In the genomic region with DNA sequence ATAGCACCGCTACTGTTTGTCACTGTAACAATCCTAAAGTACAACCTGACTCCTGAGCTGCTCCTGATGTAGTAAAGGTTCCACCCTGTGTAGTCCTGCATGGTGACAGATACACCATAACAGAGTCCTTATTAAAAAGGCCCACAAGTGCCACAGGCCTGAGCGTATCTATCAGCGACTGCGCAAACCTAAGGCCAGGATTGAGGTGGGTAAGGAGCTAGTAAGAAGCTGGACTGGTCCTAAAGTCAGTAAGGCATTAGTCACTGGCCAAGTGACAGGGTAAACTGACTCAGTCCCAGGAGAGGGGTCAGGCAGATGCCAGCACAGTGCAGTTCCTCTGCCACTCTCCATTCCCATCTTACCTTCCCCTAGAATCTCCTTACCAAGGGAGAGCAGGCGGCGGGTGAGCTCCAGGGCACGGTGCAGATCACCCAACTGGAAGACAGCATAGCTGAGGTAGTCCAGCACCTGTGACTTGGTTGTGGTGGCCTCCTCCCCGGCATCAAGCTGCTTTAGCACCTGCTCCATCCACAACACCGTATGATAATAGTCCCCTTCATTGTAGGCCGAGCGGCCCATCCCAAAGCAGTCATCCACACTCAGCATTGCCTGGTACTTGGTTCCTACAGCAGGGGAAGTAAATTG, we compare ENCODE assay signal across 17 cellular contexts. TPM values are rescaled to one million over a fixed set of nuclear protein-coding genes. Genes with fewer than 3 reads are reported as not detected.
"Had no signal": no experiment of that assay in that cellular context is flagged by ENCODE, and none has a peak within 500 bp of the region (broad histone marks: within the 10 kb centered on the region; RNA-seq: fewer than 3 reads in every experiment).

No MANE protein-coding gene starts in this region.

- H3K27me3 ChIP-seq: cardiac muscle cell, neutrophil, pancreas, suprapubic skin, transverse colon, uterus had no signal

- H3K27ac Mint-ChIP-seq: activated naive CD8-positive, alpha-beta T cell treated with anti-CD3 and anti-CD28 coated beads for 36 hours; activated T-helper 17 cell treated with anti-CD3 and anti-CD28 coated beads, Interleukin-2, amount 50 U/mL, for 72 hours; memory B cell; stimulated activated naive CD8-positive, alpha-beta T cell treated with anti-CD3 and anti-CD28 coated beads, Interleukin-15, Interleukin-2, amounts not matched to agents 100 ng/mL and 50 ng/mL, for 24 hours had no signal

- H3K4me3 ChIP-seq: cardiac muscle cell, pancreas, suprapubic skin, transverse colon, uterus had no signal

- ATAC-seq: activated T-helper 17 cell treated with anti-CD3 and anti-CD28 coated beads, Interleukin-2, amount 50 U/mL, for 72 hours; naive thymus-derived CD8-positive, alpha-beta T cell; pancreas had no signal

- H3K9me3 ChIP-seq: neutrophil, pancreas, suprapubic skin, transverse colon, uterus had no signal

- DNase-seq: activated CD4-positive, alpha-beta T cell treated with anti-CD3 and anti-CD28 coated beads, Interleukin-2, amount 50 U/mL, for 4 hours; activated naive CD4-positive, alpha-beta T cell; activated naive CD8-positive, alpha-beta T cell treated with anti-CD3 and anti-CD28 coated beads for 36 hours; amniotic stem cell; erythroblast; naive thymus-derived CD8-positive, alpha-beta T cell; T-helper 1 cell; T-helper 9 cell; transverse colon; uterus had no signal

- H3K36me3 ChIP-seq: neutrophil, uterus had no signal

- H3K4me1 ChIP-seq: uterus had no signal

- H3K4me1 Mint-ChIP-seq: activated naive CD8-positive, alpha-beta T cell treated with anti-CD3 and anti-CD28 coated beads for 36 hours; activated T-helper 17 cell treated with anti-CD3 and anti-CD28 coated beads, Interleukin-2, amount 50 U/mL, for 72 hours had no signal

- H3K27me3 Mint-ChIP-seq: activated T-helper 17 cell treated with anti-CD3 and anti-CD28 coated beads, Interleukin-2, amount 50 U/mL, for 72 hours; stimulated activated naive CD8-positive, alpha-beta T cell treated with anti-CD3 and anti-CD28 coated beads, Interleukin-15, Interleukin-2, amounts not matched to agents 100 ng/mL and 50 ng/mL, for 24 hours had no signal

- H3K27ac ChIP-seq: cardiac muscle cell, neutrophil, pancreas, suprapubic skin, transverse colon, uterus had no signal

- H3K4me3 Mint-ChIP-seq: activated naive CD8-positive, alpha-beta T cell treated with anti-CD3 and anti-CD28 coated beads for 36 hours; activated T-helper 17 cell treated with anti-CD3 and anti-CD28 coated beads, Interleukin-2, amount 50 U/mL, for 72 hours; memory B cell; naive thymus-derived CD8-positive, alpha-beta T cell; stimulated activated naive CD8-positive, alpha-beta T cell treated with anti-CD3 and anti-CD28 coated beads, Interleukin-15, Interleukin-2, amounts not matched to agents 100 ng/mL and 50 ng/mL, for 24 hours had no signal

- H3K36me3 Mint-ChIP-seq: memory B cell; naive thymus-derived CD8-positive, alpha-beta T cell had no signal

- H3K9me3 Mint-ChIP-seq: activated naive CD8-positive, alpha-beta T cell treated with anti-CD3 and anti-CD28 coated beads for 36 hours; activated T-helper 17 cell treated with anti-CD3 and anti-CD28 coated beads, Interleukin-2, amount 50 U/mL, for 72 hours; naive thymus-derived CD8-positive, alpha-beta T cell; stimulated activated naive CD8-positive, alpha-beta T cell treated with anti-CD3 and anti-CD28 coated beads, Interleukin-15, Interleukin-2, amounts not matched to agents 100 ng/mL and 50 ng/mL, for 24 hours had no signal

RNA-seq across cellular contexts. Expression of gene P4HA2, which starts 17.6 kb away (rescaled TPM):
- total RNA-seq: naive thymus-derived CD8-positive, alpha-beta T cell had no signal

RNA-seq across cellular contexts. Expression of gene PDLIM4, which starts 47.5 kb away (rescaled TPM):
- total RNA-seq: activated T-helper 17 cell treated with anti-CD3 and anti-CD28 coated beads, Interleukin-2, amount 50 U/mL, for 72 hours; naive thymus-derived CD8-positive, alpha-beta T cell had no signal
- polyA plus RNA-seq: naive thymus-derived CD8-positive, alpha-beta T cell had no signal
